Comparison of ENCODE assay signal across 21 cellular contexts in the genomic region with DNA sequence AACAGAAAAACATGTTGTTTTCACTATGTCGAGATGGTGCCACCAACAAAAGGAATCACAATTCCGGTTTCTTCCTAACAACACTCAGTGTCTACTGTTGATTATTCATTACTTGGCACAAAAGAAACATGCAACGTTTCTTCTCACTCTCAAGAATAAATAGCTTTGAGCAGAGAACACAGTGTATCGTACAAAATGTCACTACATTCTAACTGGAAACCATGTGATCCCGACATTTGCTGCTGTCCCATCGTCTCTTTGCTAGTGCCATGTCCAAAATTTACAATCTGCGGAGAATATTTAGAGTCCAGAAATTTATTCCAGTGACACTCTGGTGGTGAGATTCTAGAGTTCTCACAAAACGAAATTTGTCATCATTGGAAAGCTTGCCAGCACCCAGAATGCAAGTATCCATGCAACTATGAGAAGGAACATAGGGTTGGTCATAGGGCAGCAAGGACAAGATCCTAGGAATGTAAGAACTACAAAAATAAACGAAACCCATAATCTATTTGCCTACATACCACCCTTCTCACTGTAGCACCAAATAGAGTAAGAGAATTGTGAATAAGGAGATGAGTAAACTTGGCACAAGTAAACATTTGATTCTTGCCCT.
"Had no signal": no experiment of that assay in that cellular context is flagged by ENCODE, and none has a peak within 500 bp of the region (broad histone marks: within the 10 kb centered on the region; RNA-seq: fewer than 3 reads in every experiment).

No MANE protein-coding gene starts in this region.

- H3K4me1 ChIP-seq: pancreas, prostate gland, testis had no signal

- ATAC-seq: activated CD4-positive, alpha-beta T cell treated with anti-CD3 and anti-CD28 coated beads for 36 hours; activated CD8-positive, alpha-beta memory T cell treated with anti-CD3 and anti-CD28 coated beads, Interleukin-2, amount 10 ng/mL, durations not matched to agents 7 days and 5 days; activated CD8-positive, alpha-beta T cell treated with anti-CD3 and anti-CD28 coated beads, Interleukin-2, amount 10 ng/mL, durations not matched to agents 7 days and 5 days; activated naive CD4-positive, alpha-beta T cell treated with anti-CD3 and anti-CD28 coated beads, Interleukin-2, amount 50 U/mL, for 72 hours; activated T-cell treated with anti-CD3 and anti-CD28 coated beads, Interleukin-2, amount 50 U/mL, for 72 hours; pancreas had no signal

- H3K27me3 ChIP-seq: esophagus muscularis mucosa, neutrophil, pancreas, testis had no signal

- H3K27ac ChIP-seq: esophagus muscularis mucosa, neutrophil, pancreas, prostate gland, testis had no signal

- H3K9me3 ChIP-seq: esophagus muscularis mucosa, neutrophil, pancreas, prostate gland, testis had no signal

- H3K36me3 ChIP-seq: neutrophil, pancreas, prostate gland had no signal

- H3K4me3 ChIP-seq: esophagus muscularis mucosa, pancreas, prostate gland, testis had no signal

- DNase-seq: activated CD4-positive, alpha-beta T cell treated with anti-CD3 and anti-CD28 coated beads for 36 hours; activated CD4-positive, CD25-positive, alpha-beta regulatory T cell; activated CD8-positive, alpha-beta memory T cell treated with anti-CD3 and anti-CD28 coated beads, Interleukin-2, amount 10 ng/mL, durations not matched to agents 7 days and 5 days; activated CD8-positive, alpha-beta T cell treated with anti-CD3 and anti-CD28 coated beads, Interleukin-2, amount 10 ng/mL, durations not matched to agents 7 days and 5 days; activated naive CD4-positive, alpha-beta T cell; activated T-cell treated with anti-CD3 and anti-CD28 coated beads, Interleukin-2, amount 50 U/mL, for 72 hours; dermis blood vessel endothelial cell; effector CD4-positive, alpha-beta T cell; head of caudate nucleus; hippocampal formation; naive B cell; nephron progenitor cell; pancreas; stimulated activated CD4-positive, alpha-beta T cell treated with anti-CD3 and anti-CD28 coated beads, Interleukin-2, amount 100 ng/mL, for 48 hours; stimulated activated naive CD4-positive, alpha-beta T cell treated with Interleukin-2 at 50 U/mL for 16 hours; T-helper 1 cell; testis had no signal
